1 cellular context compared by ENCODE assay signal in the genomic region with DNA sequence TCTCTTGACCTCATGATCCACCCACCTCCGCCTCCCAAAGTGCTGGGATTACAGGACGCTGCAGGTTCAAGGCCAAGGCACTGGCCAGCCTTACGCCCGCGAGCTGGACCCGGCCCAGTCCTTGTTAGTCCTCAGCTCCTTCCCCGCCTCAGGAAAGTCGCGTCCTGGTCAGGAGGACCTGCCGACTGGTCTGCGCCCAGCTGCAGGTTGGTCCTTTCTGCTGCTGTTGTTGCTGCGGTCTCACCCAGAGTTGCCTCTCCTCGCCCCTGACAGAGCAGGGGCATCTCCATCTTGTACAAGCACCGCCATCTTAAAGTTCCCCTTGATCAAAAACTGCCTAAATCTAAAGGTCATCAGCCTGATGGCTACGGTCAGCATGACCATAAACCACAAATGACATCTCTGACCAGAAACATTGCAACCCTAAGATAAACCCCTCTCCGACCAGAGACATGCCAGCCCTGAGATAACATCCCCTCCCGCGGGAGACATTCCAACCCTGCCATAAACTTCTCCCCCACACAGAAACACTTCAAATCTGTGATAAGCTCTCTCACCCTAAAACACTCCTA.
TF ChIP-seq lines count a peak whose summit lies in the region.

No MANE protein-coding gene starts in this region.

TF ChIP-seq in K562, 482 proteins besides CTCF, POLR2A, EP300 and RAD21 (continued from another document and continues in another):
- TF ChIP-seq, protein P1, sequence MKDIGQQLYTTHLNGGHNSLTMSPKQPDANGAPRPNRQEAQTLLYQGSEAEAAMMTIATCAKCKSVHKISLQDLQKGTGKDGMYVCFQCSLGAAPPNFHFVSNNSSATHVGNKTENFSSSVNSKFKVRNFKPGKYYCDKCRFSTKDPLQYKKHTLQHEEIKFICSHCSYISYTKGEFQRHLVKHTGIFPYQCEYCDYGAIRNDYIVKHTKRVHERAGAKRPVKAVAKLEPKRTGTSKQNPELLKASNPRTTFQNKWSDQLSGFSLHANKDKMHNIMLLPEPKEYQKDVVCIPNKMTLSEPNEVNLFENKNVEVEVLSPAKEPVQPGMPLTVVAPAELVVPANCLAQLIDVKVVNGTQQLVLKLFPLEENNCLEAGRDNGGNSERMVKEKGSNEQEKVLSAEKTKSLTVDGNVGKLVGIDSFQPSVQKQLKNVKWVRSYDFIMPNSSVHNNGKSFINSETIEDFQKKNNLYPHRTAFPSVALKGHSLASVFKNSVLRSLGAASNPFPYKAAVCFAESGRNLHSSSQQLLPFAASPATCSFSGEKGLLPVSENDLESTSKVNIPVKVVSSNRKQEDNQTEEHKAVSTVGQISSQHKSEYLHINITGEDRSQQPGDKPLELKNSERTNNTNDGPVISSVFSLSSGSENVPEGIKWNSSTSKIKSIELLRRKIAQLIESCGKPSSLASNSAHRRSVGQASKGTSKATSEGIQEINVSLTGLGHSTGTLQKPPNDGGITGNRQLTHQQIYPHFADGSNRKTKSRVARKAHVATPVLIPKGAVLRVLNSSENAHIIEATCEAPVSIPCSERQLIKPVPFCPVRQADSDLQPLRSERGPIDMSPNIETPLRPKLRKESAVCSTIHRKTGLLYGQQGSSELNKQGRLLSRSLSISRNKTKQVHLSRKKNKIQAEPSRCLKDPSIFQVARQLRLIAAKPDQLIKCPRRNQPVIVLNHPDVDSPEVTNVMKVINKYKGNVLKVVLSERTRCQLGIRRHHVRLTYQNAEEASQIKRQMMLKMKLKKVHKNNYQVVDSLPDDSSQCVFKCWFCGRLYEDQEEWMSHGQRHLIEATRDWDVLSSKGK (CRISPR knock-in tag; IDR thresholded peaks at IDR 0.05): no peak
- TF ChIP-seq NFIC (IDR thresholded peaks at IDR 0.05): peak; percentile 91
- no peak; the same call in 1 of the 2 replicates for TF ChIP-seq GATAD2B (IDR thresholded peaks at IDR 0.05; ENCODE audit: borderline replicate concordance)
- no peak for TF ChIP-seq SMAD1 (IDR thresholded peaks at IDR 0.05; ENCODE audit: low read depth, low read length, partially characterized antibody)
- no peak for TF ChIP-seq SP1 (CRISPR knock-in tag; IDR thresholded peaks at IDR 0.05)
- TF ChIP-seq RUNX1 (IDR thresholded peaks at IDR 0.05; ENCODE audit: low read depth): peak; percentile 96
- no peak for TF ChIP-seq EWSR1 (IDR thresholded peaks at IDR 0.05; ENCODE audit: borderline replicate concordance, low read depth, partially characterized antibody)
- peak; percentile 77; the same call in 1 of the 2 replicates for TF ChIP-seq SMARCC2 (IDR thresholded peaks at IDR 0.05; ENCODE audit: low read depth)
- TF ChIP-seq LARP7 (IDR thresholded peaks at IDR 0.05): no peak
- no peak for TF ChIP-seq PHF20 (IDR thresholded peaks at IDR 0.05; ENCODE audit: partially characterized antibody)
- no peak for TF ChIP-seq TBP (optimal IDR thresholded peaks at IDR 0.05; ENCODE audit: low read depth, low read length)
- TF ChIP-seq CREB3 (tag; conservative IDR thresholded peaks at IDR 0.05; ENCODE audit: low read depth): peak; percentile 97
- TF ChIP-seq NRF1 (conservative IDR thresholded peaks at IDR 0.05 in 1 of 2, IDR thresholded peaks at IDR 0.05 in 1 of 2): no peak
- no peak for TF ChIP-seq ARID3A (IDR thresholded peaks at IDR 0.05; ENCODE audit: borderline replicate concordance, low read depth, low read length)
- TF ChIP-seq CBX2 (IDR thresholded peaks at IDR 0.05; ENCODE audit: insufficient read depth, low read length, poor library complexity, severe bottlenecking): no peak
- no peak for TF ChIP-seq BCLAF1 (IDR thresholded peaks at IDR 0.05; ENCODE audit: borderline replicate concordance in 1 of 2, control insufficient read depth in 1 of 2, low read depth in 2 of 2, low read length in 1 of 2)
- TF ChIP-seq TAL1 (IDR thresholded peaks at IDR 0.05): peak; percentile 94
- peak; percentile 82 for TF ChIP-seq TEAD2 (tag; IDR thresholded peaks at IDR 0.05)
- TF ChIP-seq KAT7 (CRISPR knock-in tag; IDR thresholded peaks at IDR 0.05; ENCODE audit: borderline replicate concordance): no peak
- TF ChIP-seq, protein P2, sequence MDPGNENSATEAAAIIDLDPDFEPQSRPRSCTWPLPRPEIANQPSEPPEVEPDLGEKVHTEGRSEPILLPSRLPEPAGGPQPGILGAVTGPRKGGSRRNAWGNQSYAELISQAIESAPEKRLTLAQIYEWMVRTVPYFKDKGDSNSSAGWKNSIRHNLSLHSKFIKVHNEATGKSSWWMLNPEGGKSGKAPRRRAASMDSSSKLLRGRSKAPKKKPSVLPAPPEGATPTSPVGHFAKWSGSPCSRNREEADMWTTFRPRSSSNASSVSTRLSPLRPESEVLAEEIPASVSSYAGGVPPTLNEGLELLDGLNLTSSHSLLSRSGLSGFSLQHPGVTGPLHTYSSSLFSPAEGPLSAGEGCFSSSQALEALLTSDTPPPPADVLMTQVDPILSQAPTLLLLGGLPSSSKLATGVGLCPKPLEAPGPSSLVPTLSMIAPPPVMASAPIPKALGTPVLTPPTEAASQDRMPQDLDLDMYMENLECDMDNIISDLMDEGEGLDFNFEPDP (CRISPR knock-in tag; IDR thresholded peaks at IDR 0.05): no peak
- TF ChIP-seq, protein P3, sequence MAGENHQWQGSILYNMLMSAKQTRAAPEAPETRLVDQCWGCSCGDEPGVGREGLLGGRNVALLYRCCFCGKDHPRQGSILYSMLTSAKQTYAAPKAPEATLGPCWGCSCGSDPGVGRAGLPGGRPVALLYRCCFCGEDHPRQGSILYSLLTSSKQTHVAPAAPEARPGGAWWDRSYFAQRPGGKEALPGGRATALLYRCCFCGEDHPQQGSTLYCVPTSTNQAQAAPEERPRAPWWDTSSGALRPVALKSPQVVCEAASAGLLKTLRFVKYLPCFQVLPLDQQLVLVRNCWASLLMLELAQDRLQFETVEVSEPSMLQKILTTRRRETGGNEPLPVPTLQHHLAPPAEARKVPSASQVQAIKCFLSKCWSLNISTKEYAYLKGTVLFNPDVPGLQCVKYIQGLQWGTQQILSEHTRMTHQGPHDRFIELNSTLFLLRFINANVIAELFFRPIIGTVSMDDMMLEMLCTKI (IDR thresholded peaks at IDR 0.05; ENCODE audit: partially characterized antibody): no peak
- no peak for TF ChIP-seq STAG1 (CRISPR knock-in tag; IDR thresholded peaks at IDR 0.05; ENCODE audit: borderline replicate concordance)
- TF ChIP-seq, protein P4, sequence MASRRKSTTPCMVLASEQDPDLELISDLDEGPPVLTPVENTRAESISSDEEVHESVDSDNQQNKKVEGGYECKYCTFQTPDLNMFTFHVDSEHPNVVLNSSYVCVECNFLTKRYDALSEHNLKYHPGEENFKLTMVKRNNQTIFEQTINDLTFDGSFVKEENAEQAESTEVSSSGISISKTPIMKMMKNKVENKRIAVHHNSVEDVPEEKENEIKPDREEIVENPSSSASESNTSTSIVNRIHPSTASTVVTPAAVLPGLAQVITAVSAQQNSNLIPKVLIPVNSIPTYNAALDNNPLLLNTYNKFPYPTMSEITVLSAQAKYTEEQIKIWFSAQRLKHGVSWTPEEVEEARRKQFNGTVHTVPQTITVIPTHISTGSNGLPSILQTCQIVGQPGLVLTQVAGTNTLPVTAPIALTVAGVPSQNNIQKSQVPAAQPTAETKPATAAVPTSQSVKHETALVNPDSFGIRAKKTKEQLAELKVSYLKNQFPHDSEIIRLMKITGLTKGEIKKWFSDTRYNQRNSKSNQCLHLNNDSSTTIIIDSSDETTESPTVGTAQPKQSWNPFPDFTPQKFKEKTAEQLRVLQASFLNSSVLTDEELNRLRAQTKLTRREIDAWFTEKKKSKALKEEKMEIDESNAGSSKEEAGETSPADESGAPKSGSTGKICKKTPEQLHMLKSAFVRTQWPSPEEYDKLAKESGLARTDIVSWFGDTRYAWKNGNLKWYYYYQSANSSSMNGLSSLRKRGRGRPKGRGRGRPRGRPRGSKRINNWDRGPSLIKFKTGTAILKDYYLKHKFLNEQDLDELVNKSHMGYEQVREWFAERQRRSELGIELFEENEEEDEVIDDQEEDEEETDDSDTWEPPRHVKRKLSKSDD (conservative IDR thresholded peaks at IDR 0.05; ENCODE audit: low read length): no peak
- TF ChIP-seq MAX (CRISPR knock-in tag; IDR thresholded peaks at IDR 0.05): no peak
- no peak for TF ChIP-seq PCBP2 (IDR thresholded peaks at IDR 0.05; ENCODE audit: low read depth, low read length, poor library complexity, severe bottlenecking)
- no peak for TF ChIP-seq DDX20 (tag; IDR thresholded peaks at IDR 0.05; ENCODE audit: low read depth)
- TF ChIP-seq, protein P5, sequence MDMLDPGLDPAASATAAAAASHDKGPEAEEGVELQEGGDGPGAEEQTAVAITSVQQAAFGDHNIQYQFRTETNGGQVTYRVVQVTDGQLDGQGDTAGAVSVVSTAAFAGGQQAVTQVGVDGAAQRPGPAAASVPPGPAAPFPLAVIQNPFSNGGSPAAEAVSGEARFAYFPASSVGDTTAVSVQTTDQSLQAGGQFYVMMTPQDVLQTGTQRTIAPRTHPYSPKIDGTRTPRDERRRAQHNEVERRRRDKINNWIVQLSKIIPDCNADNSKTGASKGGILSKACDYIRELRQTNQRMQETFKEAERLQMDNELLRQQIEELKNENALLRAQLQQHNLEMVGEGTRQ (CRISPR knock-in tag; IDR thresholded peaks at IDR 0.05): no peak
- TF ChIP-seq MXI1 (IDR thresholded peaks at IDR 0.05; ENCODE audit: low read depth, low read length): no peak
- TF ChIP-seq ELF4 (CRISPR knock-in tag; IDR thresholded peaks at IDR 0.05): 0 out of 2 replicates have a peak, but pooled peaks have one; percentile 73
- TF ChIP-seq, protein P6, sequence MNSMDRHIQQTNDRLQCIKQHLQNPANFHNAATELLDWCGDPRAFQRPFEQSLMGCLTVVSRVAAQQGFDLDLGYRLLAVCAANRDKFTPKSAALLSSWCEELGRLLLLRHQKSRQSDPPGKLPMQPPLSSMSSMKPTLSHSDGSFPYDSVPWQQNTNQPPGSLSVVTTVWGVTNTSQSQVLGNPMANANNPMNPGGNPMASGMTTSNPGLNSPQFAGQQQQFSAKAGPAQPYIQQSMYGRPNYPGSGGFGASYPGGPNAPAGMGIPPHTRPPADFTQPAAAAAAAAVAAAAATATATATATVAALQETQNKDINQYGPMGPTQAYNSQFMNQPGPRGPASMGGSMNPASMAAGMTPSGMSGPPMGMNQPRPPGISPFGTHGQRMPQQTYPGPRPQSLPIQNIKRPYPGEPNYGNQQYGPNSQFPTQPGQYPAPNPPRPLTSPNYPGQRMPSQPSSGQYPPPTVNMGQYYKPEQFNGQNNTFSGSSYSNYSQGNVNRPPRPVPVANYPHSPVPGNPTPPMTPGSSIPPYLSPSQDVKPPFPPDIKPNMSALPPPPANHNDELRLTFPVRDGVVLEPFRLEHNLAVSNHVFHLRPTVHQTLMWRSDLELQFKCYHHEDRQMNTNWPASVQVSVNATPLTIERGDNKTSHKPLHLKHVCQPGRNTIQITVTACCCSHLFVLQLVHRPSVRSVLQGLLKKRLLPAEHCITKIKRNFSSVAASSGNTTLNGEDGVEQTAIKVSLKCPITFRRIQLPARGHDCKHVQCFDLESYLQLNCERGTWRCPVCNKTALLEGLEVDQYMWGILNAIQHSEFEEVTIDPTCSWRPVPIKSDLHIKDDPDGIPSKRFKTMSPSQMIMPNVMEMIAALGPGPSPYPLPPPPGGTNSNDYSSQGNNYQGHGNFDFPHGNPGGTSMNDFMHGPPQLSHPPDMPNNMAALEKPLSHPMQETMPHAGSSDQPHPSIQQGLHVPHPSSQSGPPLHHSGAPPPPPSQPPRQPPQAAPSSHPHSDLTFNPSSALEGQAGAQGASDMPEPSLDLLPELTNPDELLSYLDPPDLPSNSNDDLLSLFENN (IDR thresholded peaks at IDR 0.05; ENCODE audit: low read depth in 2 of 2, low read length in 2 of 2): peak in 1 of 2 experiments; percentile 82; a peak in 2 of 4 replicates
- no peak for TF ChIP-seq CHD2 (IDR thresholded peaks at IDR 0.05; ENCODE audit: low read depth, low read length)
- no peak for TF ChIP-seq ZNF644 (tag; IDR thresholded peaks at IDR 0.05; ENCODE audit: low read depth)
- TF ChIP-seq THRAP3 (IDR thresholded peaks at IDR 0.05; ENCODE audit: borderline replicate concordance): no peak
